Comparison of ENCODE assay signal across 8 cellular contexts in genomic region chr16:57815987-57816745, GRCh38. TPM values are rescaled to one million over a fixed set of nuclear protein-coding genes. Genes with fewer than 3 reads are reported as not detected.
DNase-seq lines count a peak whose midpoint lies in the region; FAIRE-seq and TF ChIP-seq lines count a peak whose summit lies in the region.

No MANE protein-coding gene starts in this region.

- in situ Hi-C loops in GM23248 (cut with MboI) (no loop called here), GM13977 (cut with MboI; ENCODE audit: low pct_unique_long_range_greater_than_20kb, low sequenced_read_pairs, unreplicated experiment) (no loop called here)

- peaks cover 0 to 29% (median 8%) of the 10 kb centered on the region in 4 donors for H3K4me1 Mint-ChIP-seq in CD4-positive, alpha-beta memory T cell

- H3F3A ChIP-seq in GM23248 (ENCODE audit: insufficient read depth) = 0 out of 2 replicates have a peak, but pooled peaks cover 6% of the 10 kb centered on the region

- H4K20me1 ChIP-seq in GM23248 (ENCODE audit: insufficient read depth) (no peaks in the 10 kb centered on the region), osteoblast (ENCODE audit: insufficient read depth, low read length) (no peaks in the 10 kb centered on the region)

- H3K4me2 ChIP-seq in GM23248 (ENCODE audit: unreplicated experiment) (peak overlapping the region; percentile 26), osteoblast (ENCODE audit: insufficient read depth, low read length) (peak overlapping the region; percentile 39)

- no peak overlapping the region for H3K4me3 ChIP-seq in CD4-positive, alpha-beta memory T cell (ENCODE audit: low read length in 2 of 2)
- H3K4me3 ChIP-seq in GM23248 (no peak overlapping the region), osteoblast (ENCODE audit: insufficient read depth, low read length) (peak overlapping the region; percentile 28)

- H3K27ac ChIP-seq in CD4-positive, alpha-beta memory T cell (ENCODE audit: low read depth, low read length) = no peak overlapping the region
- H3K27ac ChIP-seq in GM23248 (peak overlapping the region; percentile 59), osteoblast (ENCODE audit: low read depth, low read length) (peak overlapping the region; percentile 81)

- peak overlapping the region in 2 of 8 donors; percentile 39 to 42 for H3K4me3 Mint-ChIP-seq in CD4-positive, alpha-beta memory T cell

- peaks cover 8% of the 10 kb centered on the region for H3K4me1 ChIP-seq in CD4-positive, alpha-beta memory T cell (ENCODE audit: insufficient read depth, low read length)
- H3K4me1 ChIP-seq in GM23248 (ENCODE audit: insufficient read depth) (peaks cover 9% of the 10 kb centered on the region), osteoblast (ENCODE audit: insufficient read depth, low read length) (peaks cover 13% of the 10 kb centered on the region)

- peak in 2 of 5 donors; percentile 19 to 80 for DNase-seq in CD4-positive, alpha-beta memory T cell
- peak; percentile 97 for DNase-seq in GM23248
- DNase-seq in NCI-H446 treated with DMSO at 0.1 percent for 48 hours (lab: John Stamatoyannopoulos, UW) = peak; percentile 89
- peak; percentile 38 for DNase-seq in activated T-helper 9 cell treated with anti-CD3 and anti-CD28 coated beads, Interleukin-2, amount 50 U/mL, for 16 hours (ENCODE audit: low read depth)
- peak; percentile 28 to 77 for DNase-seq in frontal cortex (ENCODE audit: low spot score in 2 of 2)
- peak; percentile 96 for DNase-seq in osteoblast (ENCODE audit: insufficient read length, low spot score, missing footprints)
- DNase-seq in cerebellum (ENCODE audit: low spot score) = no peak
- no peak for DNase-seq in GM13977 (ENCODE audit: low spot score)

- no peaks in the 10 kb centered on the region for H3K27me3 ChIP-seq in CD4-positive, alpha-beta memory T cell (ENCODE audit: insufficient read depth, low read length)
- H3K27me3 ChIP-seq in GM23248 (replicated peaks; ENCODE audit: insufficient read depth) (no peaks in the 10 kb centered on the region), osteoblast (ENCODE audit: insufficient read depth, low read length) (no peaks in the 10 kb centered on the region)

- H2AFZ ChIP-seq in GM23248 = peak overlapping the region; percentile 57
- peak overlapping the region; percentile 82 for H2AFZ ChIP-seq in osteoblast (ENCODE audit: low read length)

- no peak for FAIRE-seq in frontal cortex (lab: Jason Lieb, UNC)

- intact Hi-C loops in CD4-positive, alpha-beta memory T cell (cut with micrococcal nuclease) = no loop called here

- CTCF ChIA-PET in CD4-positive, alpha-beta memory T cell (lab: Charles Lee; ENCODE audit: partially characterized antibody) = interaction anchor here (1.2 kb wide), 1 partner anchor 83 kb away, joined by 3 read pairs; no protein-coding TSS in a partner anchor

- no peaks in the 10 kb centered on the region for H3K9me2 ChIP-seq in GM23248 (ENCODE audit: insufficient read depth)

- 14 to 15% methylated on average over 16 of the region's 16 CpGs for WGBS in GM23248 (ENCODE audit: low coverage in 1 of 2, low lambda C conversion rate in 2 of 2, missing lambda C conversion rate in 2 of 2), 2 experiments

- H3K27me3 Mint-ChIP-seq in CD4-positive, alpha-beta memory T cell = no peaks in the 10 kb centered on the region

- no peaks in the 10 kb centered on the region for H3K36me3 ChIP-seq in CD4-positive, alpha-beta memory T cell (ENCODE audit: insufficient read depth, low read length)
- H3K36me3 ChIP-seq in GM23248 (ENCODE audit: low read depth) (no peaks in the 10 kb centered on the region), osteoblast (ENCODE audit: insufficient read depth, low read length) (no peaks in the 10 kb centered on the region)

- peak overlapping the region; percentile 22 to 85 (median 64) for H3K27ac Mint-ChIP-seq in CD4-positive, alpha-beta memory T cell

- H3K36me3 Mint-ChIP-seq in CD4-positive, alpha-beta memory T cell = no peaks in the 10 kb centered on the region

- H3K9me3 Mint-ChIP-seq in CD4-positive, alpha-beta memory T cell = no peaks in the 10 kb centered on the region

- TF ChIP-seq CTCF in osteoblast (IDR thresholded peaks at IDR 0.05; ENCODE audit: extremely low read depth, low read depth, low read length) (no peak), GM13977 (IDR thresholded peaks at IDR 0.05; ENCODE audit: extremely low read depth, insufficient read depth, missing control alignments) (no peak)

- H3K79me2 ChIP-seq in GM23248 (ENCODE audit: insufficient read depth) (no peaks in the 10 kb centered on the region), osteoblast (ENCODE audit: insufficient read depth, low read length) (no peaks in the 10 kb centered on the region)

- POLR2A ChIA-PET in CD4-positive, alpha-beta memory T cell (lab: Charles Lee; ENCODE audit: partially characterized antibody) = interaction anchor here (1.3 kb wide), 1 partner anchor 279 kb away, joined by 3 read pairs; no protein-coding TSS in a partner anchor

- H3K9me3 ChIP-seq in CD4-positive, alpha-beta memory T cell (ENCODE audit: control insufficient read depth in 1 of 2, low read length in 2 of 2) = no peaks in the 10 kb centered on the region
- no peaks in the 10 kb centered on the region for H3K9me3 ChIP-seq in GM23248 (ENCODE audit: low read depth)
- H3K9me3 ChIP-seq in osteoblast (ENCODE audit: low read depth, low read length) = no peaks in the 10 kb centered on the region

- peak overlapping the region; percentile 70 for H3K9ac ChIP-seq in GM23248

RNA-seq across cellular contexts. Expression of gene KIFC3, which starts 13.9 kb away (rescaled TPM):
- 1 to 10 TPM; 1.6 to 1.9 TPM for total RNA-seq in CD4-positive, alpha-beta memory T cell
- polyA plus RNA-seq in CD4-positive, alpha-beta memory T cell = not detected
- total RNA-seq in GM23248 (2014; rRNA removed; shearing (Covaris generic)) = 50.0 and 65.3 TPM in 2 replicates
- polyA plus RNA-seq in GM23248 (2016; fragmentation: Nextera tagmentation; extraction: Ambion mirVana) = 27.0 and 28.4 TPM in 2 replicates
- total RNA-seq in frontal cortex = 46.1 TPM
- total RNA-seq in osteoblast = 40.5 and 41.0 TPM in 2 replicates
- total RNA-seq in cerebellum = 14.0 TPM

Comparison
In these comparisons a context has a peak if more than half of its experiments do, and no peak if none do; other contexts are left out.
1. DNase-seq: peak in GM23248 (single experiment), NCI-H446 treated with DMSO at 0.1 percent for 48 hours (single experiment), activated T-helper 9 cell treated with anti-CD3 and anti-CD28 coated beads, Interleukin-2, amount 50 U/mL, for 16 hours (single experiment), frontal cortex (2 of 2) and osteoblast (single experiment); none in cerebellum (single experiment) and GM13977 (single experiment).